Comparison of ENCODE assay signal across 7 cellular contexts in the genomic region with DNA sequence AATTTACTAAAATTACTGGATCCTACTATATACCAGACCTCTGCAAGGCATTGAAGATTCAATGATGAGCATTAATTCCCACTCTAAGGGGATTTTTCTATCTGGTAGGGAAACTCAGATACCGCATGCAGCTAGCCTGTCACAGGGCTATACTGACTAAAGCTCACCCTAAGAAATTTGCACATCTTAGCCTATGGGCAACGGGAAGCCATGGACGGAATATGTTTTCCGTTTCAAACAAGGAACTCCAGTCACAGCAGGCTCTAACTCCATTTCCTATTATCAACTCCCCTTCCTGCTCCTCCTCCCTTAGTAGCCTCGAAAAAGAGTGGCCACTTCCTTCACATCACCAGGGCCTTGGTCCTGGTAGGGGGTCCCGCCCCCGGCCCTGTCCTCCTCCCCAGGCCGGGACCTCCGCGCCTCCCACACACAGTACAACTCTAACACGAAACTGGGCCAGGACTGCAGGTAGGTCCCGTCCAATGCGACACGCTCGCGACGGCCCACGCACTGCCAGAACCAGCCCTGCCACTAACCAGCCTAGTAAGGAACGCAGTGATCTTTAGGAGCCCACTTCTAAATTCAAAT. TPM values are rescaled to one million over a fixed set of nuclear protein-coding genes. Genes with fewer than 3 reads are reported as not detected.
DNase-seq lines count a peak whose midpoint lies in the region; ATAC-seq, FAIRE-seq and TF ChIP-seq lines count a peak whose summit lies in the region.

No MANE protein-coding gene starts in this region.

- peaks cover 26 to 29% of the 10 kb centered on the region in 2 donors for H3K36me3 Mint-ChIP-seq in activated naive CD4-positive, alpha-beta T cell treated with anti-CD3 and anti-CD28 coated beads, Interleukin-2, amount 50 U/mL, for 72 hours

- H3K4me1 ChIP-seq in GM23248 (ENCODE audit: insufficient read depth) = peaks cover 11% of the 10 kb centered on the region; the same call in 1 of the 2 replicates
- peaks cover 20% of the 10 kb centered on the region for H3K4me1 ChIP-seq in Loucy (ENCODE audit: insufficient read depth, low read length, poor library complexity, severe bottlenecking)
- H3K4me1 ChIP-seq in iPS-15b (ENCODE audit: control insufficient read depth, insufficient read depth, low read length) = peaks cover 7% of the 10 kb centered on the region
- H3K4me1 ChIP-seq in small intestine (ENCODE audit: control insufficient read depth in 2 of 2, insufficient read depth in 1 of 2, low read depth in 1 of 2, low read length in 1 of 2) = peaks cover 3 to 10% of the 10 kb centered on the region in 2 donors

- H3K36me3 ChIP-seq in GM23248 (ENCODE audit: low read depth) (peaks cover 15% of the 10 kb centered on the region), Loucy (ENCODE audit: insufficient read depth, low read length) (peaks cover 16% of the 10 kb centered on the region; the same call in 1 of the 2 replicates), iPS-15b (ENCODE audit: control insufficient read depth, insufficient read depth, low read length) (peaks cover 19% of the 10 kb centered on the region), small intestine (ENCODE audit: control insufficient read depth in 2 of 2, insufficient read depth in 2 of 2, low read length in 2 of 2) (peaks cover 8 to 14% of the 10 kb centered on the region in 2 donors)

- in situ Hi-C loops in GM13976 (cut with MboI; ENCODE audit: low sequenced_read_pairs, unreplicated experiment) (no loop called here), GM23248 (cut with MboI) (no loop called here)

- H3K9ac ChIP-seq in GM23248 (peak overlapping the region; percentile 94), Loucy (ENCODE audit: low read depth, low read length, poor library complexity, severe bottlenecking) (peak overlapping the region; percentile 95), iPS-15b (ENCODE audit: low read depth, low read length) (peak overlapping the region; percentile 61)

- peak; percentile 58 to 64 for ATAC-seq in activated naive CD4-positive, alpha-beta T cell treated with anti-CD3 and anti-CD28 coated beads, Interleukin-2, amount 50 U/mL, for 72 hours

- H3K27ac ChIP-seq in GM23248 = peak overlapping the region; percentile 77
- H3K27ac ChIP-seq in small intestine (ENCODE audit: low read depth in 1 of 2, low read length in 1 of 2) = peak overlapping the region; percentile 85 to 98

- H3K27ac Mint-ChIP-seq in activated naive CD4-positive, alpha-beta T cell treated with anti-CD3 and anti-CD28 coated beads, Interleukin-2, amount 50 U/mL, for 72 hours = peak overlapping the region; percentile 95

- no peak for TF ChIP-seq CTCF in GM13976 (IDR thresholded peaks at IDR 0.05; ENCODE audit: borderline replicate concordance, control extremely low read depth, extremely low read depth, insufficient read depth, missing control alignments)
- TF ChIP-seq CTCF in Loucy (conservative IDR thresholded peaks at IDR 0.05; ENCODE audit: low read length) = no peak

- no peak for FAIRE-seq in small intestine (lab: Jason Lieb, UNC)

- H3K27me3 ChIP-seq in GM23248 (replicated peaks; ENCODE audit: insufficient read depth) (no peaks in the 10 kb centered on the region), Loucy (ENCODE audit: insufficient read depth, low read length, poor library complexity, severe bottlenecking) (no peaks in the 10 kb centered on the region), iPS-15b (ENCODE audit: control insufficient read depth, insufficient read depth, low read length) (no peaks in the 10 kb centered on the region), small intestine (ENCODE audit: control insufficient read depth in 2 of 2, insufficient read depth in 2 of 2, low read length in 2 of 2) (no peaks in the 10 kb centered on the region)

- H2AFZ ChIP-seq in GM23248 (peak overlapping the region; percentile 98), Loucy (ENCODE audit: low read length) (peak overlapping the region; percentile 83)

- no peaks in the 10 kb centered on the region for H3K9me3 Mint-ChIP-seq in activated naive CD4-positive, alpha-beta T cell treated with anti-CD3 and anti-CD28 coated beads, Interleukin-2, amount 50 U/mL, for 72 hours

- peak overlapping the region; percentile 98 for H3K4me3 ChIP-seq in GM23248
- peak overlapping the region; percentile 80 for H3K4me3 ChIP-seq in Loucy (ENCODE audit: low read length, poor library complexity, severe bottlenecking)
- peak overlapping the region; percentile 95 for H3K4me3 ChIP-seq in iPS-15b (ENCODE audit: low read depth, low read length)
- H3K4me3 ChIP-seq in small intestine (ENCODE audit: low read depth in 1 of 2, low read length in 2 of 2) = peak overlapping the region; percentile 43 to 73

- H3K9me3 ChIP-seq in GM23248 (ENCODE audit: low read depth) (no peaks in the 10 kb centered on the region), Loucy (ENCODE audit: insufficient read depth, low read depth, low read length) (no peaks in the 10 kb centered on the region), iPS-15b (ENCODE audit: control insufficient read depth, insufficient read depth, low read length) (no peaks in the 10 kb centered on the region), small intestine (ENCODE audit: control insufficient read depth, low read depth) (no peaks in the 10 kb centered on the region)

- H3F3A ChIP-seq in GM23248 (ENCODE audit: insufficient read depth) = peaks cover 22% of the 10 kb centered on the region; the same call in 1 of the 2 replicates
- H3F3A ChIP-seq in Loucy (ENCODE audit: low read depth) = no peaks in the 10 kb centered on the region

- peaks cover 19% of the 10 kb centered on the region for H3K79me2 ChIP-seq in GM23248 (ENCODE audit: insufficient read depth)
- peaks cover 27% of the 10 kb centered on the region for H3K79me2 ChIP-seq in Loucy (ENCODE audit: insufficient read depth, low read length)

- H3K9me2 ChIP-seq in GM23248 (ENCODE audit: insufficient read depth) (no peaks in the 10 kb centered on the region), Loucy (replicated peaks; ENCODE audit: low read depth, low read length) (no peaks in the 10 kb centered on the region)

- DNase-seq in GM13976 (ENCODE audit: low spot score) (peak; percentile 34), GM23248 (peak; percentile 36), small intestine (no peak), HuH-7.5 (ENCODE audit: low spot score) (no peak)
- no peak for DNase-seq in activated naive CD4-positive, alpha-beta T cell treated with anti-CD3 and anti-CD28 coated beads, Interleukin-2, amount 50 U/mL, for 72 hours (ENCODE audit: low spot score in 2 of 2)

- H4K20me1 ChIP-seq in GM23248 (ENCODE audit: insufficient read depth) = no peaks in the 10 kb centered on the region
- H4K20me1 ChIP-seq in Loucy (ENCODE audit: insufficient read depth, low read length, poor library complexity, severe bottlenecking) = peaks cover 15% of the 10 kb centered on the region

- H3K4me2 ChIP-seq in GM23248 (ENCODE audit: unreplicated experiment) (peak overlapping the region; percentile 94), Loucy (ENCODE audit: low read depth, low read length, poor library complexity, severe bottlenecking) (peak overlapping the region; percentile 81)

- 8 to 9% methylated on average over 17 to 19 of the region's 19 CpGs for whole genome bisulfite sequencing in GM23248 (ENCODE audit: low coverage in 1 of 2, low lambda C conversion rate in 2 of 2, missing lambda C conversion rate in 2 of 2), 2 experiments
- 7 to 10% (median 7%) methylated on average over 19 of the region's 19 CpGs for WGBS in small intestine, 3 donors

RNA-seq across cellular contexts. Expression of a gene that starts 0.7 kb away (rescaled TPM):
- total RNA-seq in GM23248 (2014; rRNA removed; shearing (Covaris generic)) = 175 and 211 TPM in 2 replicates
- 315 and 327 TPM in 2 replicates for polyA plus RNA-seq in GM23248 (2016; fragmentation: Nextera tagmentation; extraction: Ambion mirVana)
- 100 to 1,000 TPM; 269 to 288 TPM for total RNA-seq in activated naive CD4-positive, alpha-beta T cell treated with anti-CD3 and anti-CD28 coated beads, Interleukin-2, amount 50 U/mL, for 72 hours
- 1,000 to 10,000 TPM in 1 of 3 donors, 100 to 1,000 TPM in 2; 622 to 1,324 (median 943) TPM for polyA plus RNA-seq in small intestine

RNA-seq across cellular contexts. Expression of a gene that starts 18.6 kb away (rescaled TPM):
- 63.6 and 65.8 TPM in 2 replicates for total RNA-seq in GM23248 (2014; rRNA removed; shearing (Covaris generic))
- polyA plus RNA-seq in GM23248 (2016; fragmentation: Nextera tagmentation; extraction: Ambion mirVana) (53.4 and 55.9 TPM in 2 replicates), small intestine (10 to 100 TPM; 66.5 to 91.2 (median 68.3) TPM)
- 100 to 1,000 TPM in 1 of 2 donors, 10 to 100 TPM in 1; 77.0 to 124 TPM for total RNA-seq in activated naive CD4-positive, alpha-beta T cell treated with anti-CD3 and anti-CD28 coated beads, Interleukin-2, amount 50 U/mL, for 72 hours

RNA-seq across cellular contexts. Expression of a gene that starts 24.3 kb away (rescaled TPM):
- 1.2 and 3.4 TPM in 2 replicates for total RNA-seq in GM23248 (2014; rRNA removed; shearing (Covaris generic))
- polyA plus RNA-seq in GM23248 (2016; fragmentation: Nextera tagmentation; extraction: Ambion mirVana) (1.1 and 1.3 TPM in 2 replicates), small intestine (10 to 100 TPM in 1 of 3 donors, 1 to 10 TPM in 2; 1.4 to 13.6 (median 8.6) TPM)
- 10 to 100 TPM in 1 of 2 donors, 1 to 10 TPM in 1; 6.5 to 17.5 TPM for total RNA-seq in activated naive CD4-positive, alpha-beta T cell treated with anti-CD3 and anti-CD28 coated beads, Interleukin-2, amount 50 U/mL, for 72 hours

RNA-seq across cellular contexts. Expression of a gene that starts 55.5 kb away (rescaled TPM):
- 5.4 and 15.7 TPM in 2 replicates for total RNA-seq in GM23248 (2014; rRNA removed; shearing (Covaris generic))
- polyA plus RNA-seq in GM23248 (2016; fragmentation: Nextera tagmentation; extraction: Ambion mirVana) (6.2 and 9.8 TPM in 2 replicates), small intestine (1 to 10 TPM; 2.4 to 4.5 (median 4.2) TPM)
- 10 to 100 TPM; 21.8 to 44.9 TPM for total RNA-seq in activated naive CD4-positive, alpha-beta T cell treated with anti-CD3 and anti-CD28 coated beads, Interleukin-2, amount 50 U/mL, for 72 hours

Comparison
In these comparisons a context has a peak if more than half of its experiments do, and no peak if none do; other contexts are left out.
1. DNase-seq: peak in GM13976 (single experiment) and GM23248 (single experiment); none in activated naive CD4-positive, alpha-beta T cell treated with anti-CD3 and anti-CD28 coated beads, Interleukin-2, amount 50 U/mL, for 72 hours (0 of 2), small intestine (single experiment) and HuH-7.5 (single experiment).
2. Peak in every context shown above with its lines, with median percentiles within 50 percentile points of each other: H3K4me3 ChIP-seq and H3K9ac ChIP-seq.